Comparison of ENCODE assay signal across 9 cellular contexts in genomic region chr7:45574521-45575500, GRCh38. TPM values are rescaled to one million over a fixed set of nuclear protein-coding genes. Genes with fewer than 3 reads are reported as not detected.
DNase-seq lines count a peak whose midpoint lies in the region; ATAC-seq, FAIRE-seq and TF ChIP-seq lines count a peak whose summit lies in the region.
"Had no signal": no experiment of that assay in that cellular context is flagged by ENCODE, and none has a peak within 500 bp of the region (broad histone marks: within the 10 kb centered on the region; RNA-seq: fewer than 3 reads in every experiment).

No MANE protein-coding gene starts in this region.

- DNase-seq in DMS 273 (lab: John Stamatoyannopoulos, UW; ENCODE audit: unreplicated experiment) (peak; percentile 83), DMS 273 treated with DMSO at 0.1 percent for 48 hours (lab: John Stamatoyannopoulos, UW) (no peak), T-cell (no peak), fibroblast of villous mesenchyme (ENCODE audit: low read depth) (peak; percentile 48), pancreas (peak; percentile 27 to 80 (median 46))
- no peak for DNase-seq in activated CD8-positive, alpha-beta memory T cell treated with anti-CD3 and anti-CD28 coated beads, Interleukin-2, amount 50 U/mL, for 4 hours

- H3K27ac Mint-ChIP-seq in T-cell = no peak overlapping the region

- intact Hi-C loops in pancreas (cut with DNase I) = no loop called here

- CTCF ChIA-PET in T-cell (lab: Charles Lee) = no interaction called here

- no peaks in the 10 kb centered on the region for H3K9me3 Mint-ChIP-seq in T-cell

- H3K9me3 ChIP-seq in pancreas = no peaks in the 10 kb centered on the region

- peaks cover 0 to 12% (median 4%) of the 10 kb centered on the region in 3 donors for H3K4me1 Mint-ChIP-seq in T-cell

- FAIRE-seq in pancreas (lab: Jason Lieb, UNC) = no peak
- FAIRE-seq: A204.1 had no signal

- 1% methylated on average over 62 to 104 of the region's 104 CpGs for WGBS in pancreas, 2 donors

- no peaks in the 10 kb centered on the region for H3K36me3 Mint-ChIP-seq in T-cell

- peaks cover 30 to 52% of the 10 kb centered on the region in 2 donors for H3K27me3 Mint-ChIP-seq in T-cell

- peak; percentile 42 for ATAC-seq in HG02973 (IDR thresholded peaks at IDR 0.05; ENCODE audit: unreplicated experiment)
- ATAC-seq in T-cell (replicated peaks in 1 of 4) = no peak
- ATAC-seq in pancreas = peak; percentile 73 to 84 (median 78)
- no peak for ATAC-seq in HG02623 (IDR thresholded peaks at IDR 0.05; ENCODE audit: unreplicated experiment)

- no peaks in the 10 kb centered on the region for H3K36me3 ChIP-seq in pancreas

- POLR2A ChIA-PET in T-cell (lab: Charles Lee) = no interaction called here

- H3K27me3 ChIP-seq in pancreas = no peaks in the 10 kb centered on the region

- peak overlapping the region in 2 of 3 donors; percentile 25 to 29 for H3K4me3 Mint-ChIP-seq in T-cell

- H3K27ac ChIP-seq in pancreas = no peak overlapping the region

- H3K4me3 ChIP-seq in fibroblast of villous mesenchyme (ENCODE audit: low read depth, low read length) (peak overlapping the region; percentile 45), pancreas (peak overlapping the region; percentile 34 to 68 (median 48))

- H3K4me1 ChIP-seq in pancreas = no peaks in the 10 kb centered on the region

- peak; percentile 14 for TF ChIP-seq CTCF in fibroblast of villous mesenchyme (IDR thresholded peaks at IDR 0.05; ENCODE audit: insufficient read depth, low read depth, low read length)
- TF ChIP-seq CTCF in pancreas (IDR thresholded peaks at IDR 0.05) = no peak

RNA-seq across cellular contexts. Expression of gene ADCY1, which starts 0.6 kb away (rescaled TPM):
- total RNA-seq in T-cell = under 1 TPM; 0.03 to 0.44 (median 0.05) TPM
- under 0.01 and 0.32 TPM in 2 replicates for total RNA-seq in fibroblast of villous mesenchyme
- 1 to 10 TPM; 2.3 to 5.8 (median 4.5) TPM for total RNA-seq in pancreas
- 1 to 10 TPM; 1.0 to 4.3 TPM for polyA plus RNA-seq in pancreas

Comparison
In these comparisons a context has a peak if more than half of its experiments do, and no peak if none do; other contexts are left out.
1. DNase-seq: peak in DMS 273 (single experiment), fibroblast of villous mesenchyme (single experiment) and pancreas (6 of 6); none in DMS 273 treated with DMSO at 0.1 percent for 48 hours (single experiment), T-cell (0 of 34) and activated CD8-positive, alpha-beta memory T cell treated with anti-CD3 and anti-CD28 coated beads, Interleukin-2, amount 50 U/mL, for 4 hours (single experiment).
2. ATAC-seq: peak in HG02973 (single experiment) and pancreas (4 of 4); none in T-cell (0 of 4) and HG02623 (single experiment).